21 cellular contexts compared by ENCODE assay signal in the genomic region with DNA sequence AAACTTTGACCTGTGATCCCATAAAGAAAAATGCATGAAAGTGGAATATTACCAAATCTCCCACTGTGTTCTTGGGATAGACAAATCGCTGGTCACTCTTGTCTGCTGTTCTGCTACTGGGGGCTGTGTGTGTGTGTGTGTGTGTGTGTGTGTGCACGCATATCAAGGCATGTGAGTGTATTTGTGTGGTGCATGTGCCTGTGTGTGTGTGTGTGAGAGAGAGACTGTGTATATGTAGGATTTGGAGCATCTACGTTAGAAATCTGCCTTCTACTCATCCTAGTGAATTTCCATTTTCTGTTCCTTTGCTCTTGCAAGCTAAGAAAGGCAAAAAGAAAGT.
DNase-seq lines count a peak whose midpoint lies in the region; ATAC-seq, FAIRE-seq and TF ChIP-seq lines count a peak whose summit lies in the region.
"Had no signal": no experiment of that assay in that cellular context is flagged by ENCODE, and none has a peak within 500 bp of the region (broad histone marks: within the 10 kb centered on the region; RNA-seq: fewer than 3 reads in every experiment).

No MANE protein-coding gene starts in this region.

- no peak for TF ChIP-seq CTCF in omental fat pad (IDR thresholded peaks at IDR 0.05)
- TF ChIP-seq CTCF in smooth muscle cell (IDR thresholded peaks at IDR 0.05; ENCODE audit: borderline replicate concordance, insufficient read depth, poor library complexity, severe bottlenecking), result no peak

- FAIRE-seq in small intestine (lab: Jason Lieb, UNC), result no peak
- FAIRE-seq: RCC 7860 had no signal

- H3K4me3 ChIP-seq in ACC112 (ENCODE audit: low read depth, low read length), result no peak overlapping the region
- peak overlapping the region; percentile 27 for H3K4me3 ChIP-seq in adipocyte (ENCODE audit: low read length)
- H3K4me3 ChIP-seq in smooth muscle cell, result no peak overlapping the region
- no peak overlapping the region for H3K4me3 ChIP-seq in small intestine (ENCODE audit: low read depth in 1 of 2, low read length in 2 of 2)
- H3K4me3 ChIP-seq: GM23338, MG63 had no signal

- peaks cover 11% of the 10 kb centered on the region for H3K27me3 Mint-ChIP-seq in activated T-cell treated with anti-CD3 and anti-CD28 coated beads, Interleukin-2, amount 50 U/mL, for 4 hours (ENCODE audit: low read depth)

- no peak overlapping the region for H3K4me3 Mint-ChIP-seq in activated T-cell treated with anti-CD3 and anti-CD28 coated beads, Interleukin-2, amount 50 U/mL, for 4 hours
- H3K4me3 Mint-ChIP-seq: B cell; CD4-positive, CD25-positive, alpha-beta regulatory T cell; GM23338 had no signal

- H3K79me2 ChIP-seq in ACC112 (ENCODE audit: control insufficient read depth, insufficient read depth, low read length, unreplicated experiment) (no peaks in the 10 kb centered on the region), smooth muscle cell (ENCODE audit: low read depth) (no peaks in the 10 kb centered on the region)

- ATAC-seq in left cardiac atrium, result peak; percentile 5 to 28
- ATAC-seq in omental fat pad (ENCODE audit: low FRiP score), result peak; percentile 22
- no peak for ATAC-seq in activated T-cell treated with anti-CD3 and anti-CD28 coated beads, Interleukin-2, amount 50 U/mL, for 4 hours
- ATAC-seq: GM23338, HCT116 had no signal

- H2AFZ ChIP-seq in ACC112 (ENCODE audit: low read length, unreplicated experiment), result no peak overlapping the region
- H2AFZ ChIP-seq in smooth muscle cell (ENCODE audit: low read depth), result no peak overlapping the region
- H2AFZ ChIP-seq: GM23338 had no signal

- no peaks in the 10 kb centered on the region for H3K27me3 ChIP-seq in ACC112 (ENCODE audit: insufficient read depth, low read length)
- H3K27me3 ChIP-seq in adipocyte (replicated peaks; ENCODE audit: control insufficient read depth, insufficient read depth, low read length), result peaks cover 18% of the 10 kb centered on the region
- no peaks in the 10 kb centered on the region for H3K27me3 ChIP-seq in smooth muscle cell (ENCODE audit: low read depth)
- no peaks in the 10 kb centered on the region for H3K27me3 ChIP-seq in small intestine (ENCODE audit: control insufficient read depth in 2 of 2, insufficient read depth in 2 of 2, low read length in 2 of 2)
- H3K27me3 ChIP-seq: MG63 had no signal

- H3K4me1 ChIP-seq in ACC112 (ENCODE audit: control insufficient read depth, insufficient read depth, low read length, unreplicated experiment), result peaks cover 44% of the 10 kb centered on the region
- peaks cover 22% of the 10 kb centered on the region for H3K4me1 ChIP-seq in adipocyte (ENCODE audit: control insufficient read depth, insufficient read depth, low read length)
- peaks cover 1% of the 10 kb centered on the region for H3K4me1 ChIP-seq in smooth muscle cell (ENCODE audit: low read depth)
- peaks cover 0 to 6% of the 10 kb centered on the region in 2 donors for H3K4me1 ChIP-seq in small intestine (ENCODE audit: control insufficient read depth in 2 of 2, insufficient read depth in 1 of 2, low read depth in 1 of 2, low read length in 1 of 2)

- H3K4me1 Mint-ChIP-seq in activated T-cell treated with anti-CD3 and anti-CD28 coated beads, Interleukin-2, amount 50 U/mL, for 4 hours (ENCODE audit: low read depth), result no peaks in the 10 kb centered on the region
- H3K4me1 Mint-ChIP-seq: B cell, GM23338 had no signal

- 88% methylated on average over 3 of the region's 3 CpGs for WGBS in smooth muscle cell (ENCODE audit: low lambda C conversion rate)
- 61 to 72% (median 71%) methylated on average over 3 of the region's 3 CpGs for WGBS in small intestine, 3 donors

- no peak for DNase-seq in adipocyte (ENCODE audit: low read depth)
- DNase-seq in left cardiac atrium, result no peak
- no peak for DNase-seq in omental fat pad (ENCODE audit: low spot score)
- DNase-seq in smooth muscle cell (lab: John Stamatoyannopoulos, UW; ENCODE audit: unreplicated experiment), result no peak
- no peak for DNase-seq in activated T-cell treated with anti-CD3 and anti-CD28 coated beads, Interleukin-2, amount 50 U/mL, for 4 hours
- DNase-seq in activated CD4-positive, alpha-beta T cell treated with anti-CD3 and anti-CD28 coated beads, Interleukin-2, amount 50 U/mL, for 48 hours, result no peak
- DNase-seq in small intestine, result no peak
- DNase-seq: Caco-2; CD4-positive, CD25-positive, alpha-beta regulatory T cell; EL; MG63; NCI-H1092 treated with DMSO at 0.1 percent for 48 hours; NCI-H2081 treated with DMSO at 0.1 percent for 48 hours; NCI-H510A treated with DMSO at 0.1 percent for 48 hours; SHP77 treated with DMSO at 0.1 percent for 48 hours had no signal

- no peak overlapping the region for H3K9ac ChIP-seq in adipocyte (ENCODE audit: low read length)
- H3K9ac ChIP-seq in smooth muscle cell (ENCODE audit: low read depth), result no peak overlapping the region
- H3K9ac ChIP-seq: KMS-11 had no signal

- no peak overlapping the region for H3K4me2 ChIP-seq in smooth muscle cell
- H3K4me2 ChIP-seq: GM23338, KMS-11 had no signal

- H3K27ac ChIP-seq in ACC112 (ENCODE audit: low read depth, low read length) (peak overlapping the region; percentile 85), smooth muscle cell (ENCODE audit: low read depth) (no peak overlapping the region), small intestine (ENCODE audit: low read depth in 1 of 2, low read length in 1 of 2) (no peak overlapping the region)
- H3K27ac ChIP-seq: KMS-11 had no signal

- no peaks in the 10 kb centered on the region for H4K20me1 ChIP-seq in smooth muscle cell (ENCODE audit: low read depth)

- H3K9me3 ChIP-seq in adipocyte (ENCODE audit: control insufficient read depth, low read length) (no peaks in the 10 kb centered on the region), smooth muscle cell (replicated peaks; ENCODE audit: low read depth) (no peaks in the 10 kb centered on the region), small intestine (ENCODE audit: control insufficient read depth, low read depth) (no peaks in the 10 kb centered on the region)
- H3K9me3 ChIP-seq: Caco-2, MG63 had no signal

- H3K36me3 ChIP-seq in ACC112 (ENCODE audit: insufficient read depth, low read length) (no peaks in the 10 kb centered on the region), adipocyte (ENCODE audit: control insufficient read depth, insufficient read depth, low read length, severe bottlenecking) (no peaks in the 10 kb centered on the region), smooth muscle cell (ENCODE audit: low read depth) (no peaks in the 10 kb centered on the region), small intestine (ENCODE audit: control insufficient read depth in 2 of 2, insufficient read depth in 2 of 2, low read length in 2 of 2) (no peaks in the 10 kb centered on the region)
- H3K36me3 ChIP-seq: MG63 had no signal

- no peaks in the 10 kb centered on the region for H3K36me3 Mint-ChIP-seq in activated T-cell treated with anti-CD3 and anti-CD28 coated beads, Interleukin-2, amount 50 U/mL, for 4 hours (ENCODE audit: insufficient read depth)
- H3K36me3 Mint-ChIP-seq: CD4-positive, CD25-positive, alpha-beta regulatory T cell had no signal

- peaks cover 17% of the 10 kb centered on the region for H3F3A ChIP-seq in smooth muscle cell (ENCODE audit: low read depth)

- intact Hi-C loops in left cardiac atrium (cut with DNase I), result no loop called here

- H3K9me3 Mint-ChIP-seq in activated T-cell treated with anti-CD3 and anti-CD28 coated beads, Interleukin-2, amount 50 U/mL, for 4 hours, result no peaks in the 10 kb centered on the region
- H3K9me3 Mint-ChIP-seq: GM23338 had no signal

Comparison
In these comparisons a context has a peak if more than half of its experiments do, and no peak if none do; other contexts are left out.
1. ATAC-seq: peak in left cardiac atrium (2 of 2) and omental fat pad (single experiment); none in activated T-cell treated with anti-CD3 and anti-CD28 coated beads, Interleukin-2, amount 50 U/mL, for 4 hours (0 of 2).